Comparison of ENCODE assay signal across 7 cellular contexts in genomic region chr16:13904822-13905221, GRCh38. TPM values are rescaled to one million over a fixed set of nuclear protein-coding genes. Genes with fewer than 3 reads are reported as not detected.
DNase-seq lines count a peak whose midpoint lies in the region; ATAC-seq and TF ChIP-seq lines count a peak whose summit lies in the region.
"Not testable (repeated sequence)": the region's sequence is repeated elsewhere in the genome, so short reads cannot be mapped to it uniquely, and the experiment has no call there.

No MANE protein-coding gene starts in this region.

- not testable (repeated sequence) for ATAC-seq in PC-3

- WGBS in hepatocyte (ENCODE audit: low lambda C conversion rate, missing lambda C conversion rate): 67% methylated on average over 9 of the region's 9 CpGs

- not testable (repeated sequence) for H3K9me2 ChIP-seq in PC-3 (replicated peaks; ENCODE audit: low read length); hepatocyte (replicated peaks; ENCODE audit: insufficient read depth)

- not testable (repeated sequence) for H3K9ac ChIP-seq in KMS-11; PC-3 (ENCODE audit: low read length); colonic mucosa (ENCODE audit: low read depth in 2 of 2, low read length in 2 of 2)

- not testable (repeated sequence) for H3F3A ChIP-seq in PC-3 (ENCODE audit: low read length, unreplicated experiment)

- BruUV-seq in PC-3 (replicated peaks; lab: Mats Ljungman, UMichigan): not testable (repeated sequence)

- not testable (repeated sequence) for H2AFZ ChIP-seq in KMS-11 (ENCODE audit: low read depth); PC-3 (ENCODE audit: low read length); hepatocyte; osteoblast (ENCODE audit: low read length)

- H4K20me1 ChIP-seq in KMS-11 (ENCODE audit: insufficient read depth); PC-3 (ENCODE audit: low read length); hepatocyte (ENCODE audit: insufficient read depth, poor library complexity, severe bottlenecking); osteoblast (ENCODE audit: insufficient read depth, low read length): not testable (repeated sequence)

- intact Hi-C loops in PC-3 (cut with micrococcal nuclease); activated CD4-positive, alpha-beta memory T cell treated with anti-CD3 and anti-CD28 coated beads for 36 hours (cut with micrococcal nuclease); colonic mucosa (cut with DNase I): not testable (repeated sequence)

- H3K4me1 ChIP-seq in KMS-11 (ENCODE audit: low read depth, poor library complexity, severe bottlenecking): peaks cover 37% of the 10 kb centered on the region
- not testable (repeated sequence) for H3K4me1 ChIP-seq in PC-3 (ENCODE audit: insufficient read depth, low read length); colonic mucosa; hepatocyte (ENCODE audit: insufficient read depth); osteoblast (ENCODE audit: insufficient read depth, low read length)

- peak; percentile 51; the same call in 1 of the 2 replicates for TF ChIP-seq CTCF in KMS-11 (conservative IDR thresholded peaks at IDR 0.05; ENCODE audit: low read depth, low read length)
- peak; percentile 46; the same call in 1 of the 2 replicates for TF ChIP-seq CTCF in PC-3 (conservative IDR thresholded peaks at IDR 0.05; ENCODE audit: low read depth, low read length)
- TF ChIP-seq CTCF in colonic mucosa (IDR thresholded peaks at IDR 0.05): not testable (repeated sequence)
- peak; percentile 8 for TF ChIP-seq CTCF in hepatocyte (IDR thresholded peaks at IDR 0.05; ENCODE audit: poor library complexity)
- peak; percentile 46 for TF ChIP-seq CTCF in osteoblast (IDR thresholded peaks at IDR 0.05; ENCODE audit: extremely low read depth, low read depth, low read length)

- not testable (repeated sequence) for H3K27ac Mint-ChIP-seq in activated CD4-positive, alpha-beta memory T cell treated with anti-CD3 and anti-CD28 coated beads for 36 hours

- H3K4me3 Mint-ChIP-seq in activated CD4-positive, alpha-beta memory T cell treated with anti-CD3 and anti-CD28 coated beads for 36 hours: not testable (repeated sequence)

- not testable (repeated sequence) for H3K9me3 ChIP-seq in PC-3 (ENCODE audit: low read length); colonic mucosa; hepatocyte (ENCODE audit: low read depth); osteoblast (ENCODE audit: low read depth, low read length)

- DNase-seq in Daoy (ENCODE audit: low read depth) (peak; percentile 37), PC-3 (peak; percentile 41), colonic mucosa (peak; percentile 41)
- DNase-seq in activated CD4-positive, alpha-beta memory T cell treated with anti-CD3 and anti-CD28 coated beads for 36 hours: peak; percentile 39
- DNase-seq in hepatocyte (ENCODE audit: low spot score); osteoblast (ENCODE audit: insufficient read length, low spot score, missing footprints): not testable (repeated sequence)

- H3K4me1 Mint-ChIP-seq in activated CD4-positive, alpha-beta memory T cell treated with anti-CD3 and anti-CD28 coated beads for 36 hours (ENCODE audit: low read depth): not testable (repeated sequence)

- CTCF ChIA-PET in PC-3 (lab: Charles Lee): interaction anchor here (0.9 kb wide), 1 partner anchor 15 kb away, joined by 3 read pairs; the partner anchor contains the start of gene ERCC4
- CTCF ChIA-PET in activated CD4-positive, alpha-beta memory T cell treated with anti-CD3 and anti-CD28 coated beads for 36 hours (lab: Charles Lee): interaction anchor here (0.6 to 4.3 kb wide), 2 partner anchors 15 to 161 kb away, joined by 4 to 26 read pairs; partner anchors contain the start of gene ERCC4

- not testable (repeated sequence) for H3K27me3 ChIP-seq in KMS-11 (ENCODE audit: insufficient read depth, low read depth); colonic mucosa; hepatocyte; osteoblast (ENCODE audit: insufficient read depth, low read length)
- H3K27me3 ChIP-seq in PC-3 (ENCODE audit: low read length): peaks cover 11% of the 10 kb centered on the region; the same call in 1 of the 2 replicates

- H3K4me2 ChIP-seq in KMS-11; PC-3 (ENCODE audit: low read length); hepatocyte; osteoblast (ENCODE audit: insufficient read depth, low read length): not testable (repeated sequence)

- POLR2A ChIA-PET in PC-3 (lab: Charles Lee; ENCODE audit: unreplicated experiment); activated CD4-positive, alpha-beta memory T cell treated with anti-CD3 and anti-CD28 coated beads for 36 hours (lab: Charles Lee): not testable (repeated sequence)

- H3K27ac ChIP-seq in KMS-11; PC-3 (ENCODE audit: low read length); colonic mucosa; hepatocyte; osteoblast (ENCODE audit: low read depth, low read length): not testable (repeated sequence)

- H3K4me3 ChIP-seq in KMS-11 (IDR thresholded peaks at IDR 0.05; ENCODE audit: insufficient read depth, low read depth, low read length); PC-3 (ENCODE audit: low read length); colonic mucosa; hepatocyte; osteoblast (ENCODE audit: insufficient read depth, low read length): not testable (repeated sequence)

- H3K36me3 Mint-ChIP-seq in activated CD4-positive, alpha-beta memory T cell treated with anti-CD3 and anti-CD28 coated beads for 36 hours: not testable (repeated sequence)

- H3K36me3 ChIP-seq in KMS-11 (ENCODE audit: insufficient read depth); PC-3 (ENCODE audit: low read depth, low read length); colonic mucosa; hepatocyte (replicated peaks; ENCODE audit: insufficient read depth, low read depth); osteoblast (ENCODE audit: insufficient read depth, low read length): not testable (repeated sequence)

- peaks cover 31% of the 10 kb centered on the region for H3K27me3 Mint-ChIP-seq in activated CD4-positive, alpha-beta memory T cell treated with anti-CD3 and anti-CD28 coated beads for 36 hours

- not testable (repeated sequence) for H3K79me2 ChIP-seq in KMS-11 (ENCODE audit: insufficient read depth, low read depth); PC-3 (ENCODE audit: low read length); hepatocyte; osteoblast (ENCODE audit: insufficient read depth, low read length)

- not testable (repeated sequence) for H3K9me3 Mint-ChIP-seq in activated CD4-positive, alpha-beta memory T cell treated with anti-CD3 and anti-CD28 coated beads for 36 hours

RNA-seq across cellular contexts. Expression of gene ERCC4, which starts 15.1 kb away (rescaled TPM):
- total RNA-seq in Daoy (2014; rRNA removed; shearing (Covaris generic)): 8.2 and 20.6 TPM in 2 replicates
- total RNA-seq in PC-3 (2014; rRNA removed) (3.2 and 4.9 TPM in 2 replicates), colonic mucosa (1 to 10 TPM; 8.0 to 9.7 TPM), hepatocyte (10.4 and 14.5 TPM in 2 replicates), osteoblast (9.0 and 10.9 TPM in 2 replicates)
- total RNA-seq in activated CD4-positive, alpha-beta memory T cell treated with anti-CD3 and anti-CD28 coated beads for 36 hours: 10 to 100 TPM; 11.0 to 14.1 TPM
- 11.3 and 19.3 TPM in 2 replicates for polyA plus RNA-seq in hepatocyte
